Comparison of ENCODE assay signal across 15 cellular contexts in the genomic region with DNA sequence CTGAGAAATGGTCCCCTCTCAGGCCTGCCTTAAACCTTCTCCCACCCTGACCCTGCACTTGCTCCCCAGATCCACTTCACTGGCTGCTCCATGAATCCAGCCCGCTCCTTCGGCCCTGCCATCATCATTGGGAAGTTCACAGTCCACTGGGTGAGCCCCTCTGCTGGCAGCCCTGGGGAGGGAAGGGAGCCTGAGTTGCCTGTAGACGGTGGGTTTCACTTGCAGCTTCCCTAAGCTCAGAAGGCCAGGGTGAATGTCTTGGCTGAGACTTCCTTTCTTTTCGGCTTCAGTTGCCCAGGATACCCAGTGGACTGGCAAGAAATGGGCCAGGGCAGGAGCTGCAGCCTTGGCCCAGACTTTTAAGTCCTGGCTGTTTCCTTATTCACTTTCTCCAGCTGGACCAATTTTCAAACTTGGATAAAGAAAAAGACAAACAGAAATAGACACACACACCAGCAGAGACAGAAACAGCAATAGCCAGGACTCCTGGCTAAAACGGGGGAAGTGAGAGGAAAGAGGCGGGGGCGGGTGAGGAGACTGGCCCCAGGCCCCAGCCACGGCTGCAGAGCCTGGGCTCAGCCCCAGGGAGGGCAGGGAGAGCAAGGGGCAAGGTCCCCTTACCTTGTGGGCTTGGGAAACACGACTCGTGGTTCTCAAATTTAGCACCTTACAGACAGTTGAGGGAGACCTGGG. TPM values are rescaled to one million over a fixed set of nuclear protein-coding genes. Genes with fewer than 3 reads are reported as not detected.
A peak's percentile ranks its signal among the peaks of the same experiment; 100 is the strongest.
DNase-seq lines count a peak whose midpoint lies in the region; ATAC-seq and TF ChIP-seq lines count a peak whose summit lies in the region.
"Had no signal": no experiment of that assay in that cellular context is flagged by ENCODE, and none has a peak within 500 bp of the region (broad histone marks: within the 10 kb centered on the region; RNA-seq: fewer than 3 reads in every experiment).

No MANE protein-coding gene starts in this region.

- ATAC-seq in HG03159 (IDR thresholded peaks at IDR 0.05; ENCODE audit: unreplicated experiment), result no peak
- ATAC-seq: activated T-cell treated with anti-CD3 and anti-CD28 coated beads, Interleukin-2, amount 50 U/mL, for 4 hours; CD8-positive, alpha-beta T cell had no signal

- in situ Hi-C loops in transverse colon (cut with MboI; ENCODE audit: low pct_ligation_motif_present in 1 of 4, low pct_unique_long_range_greater_than_20kb in 1 of 4, low sequenced_read_pairs in 3 of 4), result loop anchor here in 3 of 4 donors (5.0 to 25.0 kb wide), 4 partner anchors 77 to 212 kb away; a partner anchor contains a TSS

- intact Hi-C loops in activated T-helper 1 cell treated with anti-CD3 and anti-CD28 coated beads, Interleukin-12 subunit alpha, Interleukin-12 subunit beta, Interleukin-2, Interleukin-4 antibody, amounts not matched to agents 30 ng/mL and 10 ng/mL and 1 ng/mL, durations not matched to agents 14 hours and 24 hours and 36 hours (cut with micrococcal nuclease), result no loop called here
- intact Hi-C loops in transverse colon (cut with DNase I; ENCODE audit: low total_unique reads), result no loop called here

- H3K9me3 ChIP-seq in fibroblast of lung (ENCODE audit: control insufficient read depth, insufficient read depth, low read depth, low read length), result no peaks in the 10 kb centered on the region
- no peaks in the 10 kb centered on the region for H3K9me3 ChIP-seq in muscle layer of colon (ENCODE audit: low read length)
- no peaks in the 10 kb centered on the region for H3K9me3 ChIP-seq in transverse colon
- H3K9me3 ChIP-seq: psoas muscle had no signal

- no peak overlapping the region for H3K4me3 ChIP-seq in fibroblast of lung (replicated peaks in 1 of 4; ENCODE audit: control extremely low read depth in 1 of 4, insufficient read depth in 1 of 4, low read depth in 3 of 4, low read length in 4 of 4)
- H3K4me3 ChIP-seq in muscle layer of colon (ENCODE audit: low read depth in 1 of 2, low read length in 2 of 2), result peak overlapping the region in 1 of 2 donors; percentile 12
- H3K4me3 ChIP-seq in transverse colon, result no peak overlapping the region
- H3K4me3 ChIP-seq: psoas muscle had no signal

- H3K27ac Mint-ChIP-seq in activated T-helper 1 cell treated with anti-CD3 and anti-CD28 coated beads, Interleukin-12 subunit alpha, Interleukin-12 subunit beta, Interleukin-2, Interleukin-4 antibody, amounts not matched to agents 30 ng/mL and 10 ng/mL and 1 ng/mL, durations not matched to agents 14 hours and 24 hours and 36 hours, result peak overlapping the region; percentile 10
- no peak overlapping the region for H3K27ac Mint-ChIP-seq in nephron progenitor cell
- H3K27ac Mint-ChIP-seq: CD8-positive, alpha-beta T cell had no signal

- H3K36me3 ChIP-seq in fibroblast of lung (ENCODE audit: control insufficient read depth, insufficient read depth, low read length) (no peaks in the 10 kb centered on the region), muscle layer of colon (ENCODE audit: insufficient read depth, low read length) (no peaks in the 10 kb centered on the region), transverse colon (no peaks in the 10 kb centered on the region)

- H3K4me1 Mint-ChIP-seq in activated T-helper 1 cell treated with anti-CD3 and anti-CD28 coated beads, Interleukin-12 subunit alpha, Interleukin-12 subunit beta, Interleukin-2, Interleukin-4 antibody, amounts not matched to agents 30 ng/mL and 10 ng/mL and 1 ng/mL, durations not matched to agents 14 hours and 24 hours and 36 hours (ENCODE audit: low read depth), result no peaks in the 10 kb centered on the region
- peaks cover 43% of the 10 kb centered on the region for H3K4me1 Mint-ChIP-seq in nephron progenitor cell

- H3K4me3 Mint-ChIP-seq in activated T-helper 1 cell treated with anti-CD3 and anti-CD28 coated beads, Interleukin-12 subunit alpha, Interleukin-12 subunit beta, Interleukin-2, Interleukin-4 antibody, amounts not matched to agents 30 ng/mL and 10 ng/mL and 1 ng/mL, durations not matched to agents 14 hours and 24 hours and 36 hours, result no peak overlapping the region
- H3K4me3 Mint-ChIP-seq in nephron progenitor cell, result no peak overlapping the region
- H3K4me3 Mint-ChIP-seq: activated T-cell treated with anti-CD3 and anti-CD28 coated beads, Interleukin-2, amount 50 U/mL, for 4 hours; CD8-positive, alpha-beta T cell had no signal

- H3K27me3 ChIP-seq in fibroblast of lung (ENCODE audit: control insufficient read depth, insufficient read depth, low read length) (peaks cover 17% of the 10 kb centered on the region), muscle layer of colon (ENCODE audit: control insufficient read depth in 1 of 2, insufficient read depth in 2 of 2, low read length in 2 of 2) (no peaks in the 10 kb centered on the region), transverse colon (peaks cover 2% of the 10 kb centered on the region)

- H3K27ac ChIP-seq in fibroblast of lung (ENCODE audit: insufficient read depth, low read length) (no peak overlapping the region), muscle layer of colon (ENCODE audit: low read depth, low read length) (peak overlapping the region; percentile 2), transverse colon (peak overlapping the region in 3 of 4 donors; percentile 32 to 68 (median 38))
- H3K27ac ChIP-seq: psoas muscle had no signal

- no peak for DNase-seq in activated T-helper 1 cell treated with anti-CD3 and anti-CD28 coated beads, Interleukin-12 subunit alpha, Interleukin-12 subunit beta, Interleukin-2, Interleukin-4 antibody, amounts not matched to agents 30 ng/mL and 10 ng/mL and 1 ng/mL, durations not matched to agents 14 hours and 24 hours and 36 hours (ENCODE audit: low spot score)
- no peak for DNase-seq in fibroblast of lung (ENCODE audit: low read depth in 2 of 2)
- DNase-seq in transverse colon, result no peak
- DNase-seq in nephron progenitor cell, result no peak
- DNase-seq in T-helper 2 cell, result no peak
- DNase-seq in NCI-H1048 (lab: John Stamatoyannopoulos, UW), result no peak
- DNase-seq: activated T-cell treated with anti-CD3 and anti-CD28 coated beads, Interleukin-2, amount 50 U/mL, for 4 hours; CD8-positive, alpha-beta T cell; stimulated activated CD4-positive, alpha-beta T cell treated with anti-CD3 and anti-CD28 coated beads, Interleukin-2, amount 100 ng/mL, for 48 hours had no signal

- H2AFZ ChIP-seq in fibroblast of lung (ENCODE audit: low read length), result peak overlapping the region; percentile 16

- H3K9me3 Mint-ChIP-seq in activated T-helper 1 cell treated with anti-CD3 and anti-CD28 coated beads, Interleukin-12 subunit alpha, Interleukin-12 subunit beta, Interleukin-2, Interleukin-4 antibody, amounts not matched to agents 30 ng/mL and 10 ng/mL and 1 ng/mL, durations not matched to agents 14 hours and 24 hours and 36 hours, result no peaks in the 10 kb centered on the region
- H3K9me3 Mint-ChIP-seq in nephron progenitor cell, result no peaks in the 10 kb centered on the region
- H3K9me3 Mint-ChIP-seq: activated T-cell treated with anti-CD3 and anti-CD28 coated beads, Interleukin-2, amount 50 U/mL, for 4 hours; CD8-positive, alpha-beta T cell had no signal

- no peaks in the 10 kb centered on the region for H4K20me1 ChIP-seq in fibroblast of lung (ENCODE audit: control insufficient read depth, extremely low read depth, insufficient read depth, low read length)

- TF ChIP-seq EP300 in transverse colon (IDR thresholded peaks at IDR 0.05; ENCODE audit: low read depth), result no peak

- 64% methylated on average over 10 of the region's 10 CpGs; no CpG with 5 or more reads in 1 of the 2 donors for WGBS in transverse colon (ENCODE audit: low coverage in 1 of 2), 2 donors

- no peak overlapping the region for H3K9ac ChIP-seq in fibroblast of lung (ENCODE audit: insufficient read depth, low read length)
- H3K9ac ChIP-seq in muscle layer of colon (ENCODE audit: low read length), result no peak overlapping the region

- H3K79me2 ChIP-seq in fibroblast of lung (ENCODE audit: control insufficient read depth, insufficient read depth, low read length), result no peaks in the 10 kb centered on the region

- TF ChIP-seq POLR2A in transverse colon (IDR thresholded peaks at IDR 0.05), result no peak

- no peaks in the 10 kb centered on the region for H3K36me3 Mint-ChIP-seq in activated T-helper 1 cell treated with anti-CD3 and anti-CD28 coated beads, Interleukin-12 subunit alpha, Interleukin-12 subunit beta, Interleukin-2, Interleukin-4 antibody, amounts not matched to agents 30 ng/mL and 10 ng/mL and 1 ng/mL, durations not matched to agents 14 hours and 24 hours and 36 hours (ENCODE audit: low read depth)
- H3K36me3 Mint-ChIP-seq in nephron progenitor cell (ENCODE audit: low read depth), result no peaks in the 10 kb centered on the region
- H3K36me3 Mint-ChIP-seq: CD8-positive, alpha-beta T cell had no signal

- no peak for TF ChIP-seq CTCF in fibroblast of lung (conservative IDR thresholded peaks at IDR 0.05 in 1 of 2, IDR thresholded peaks at IDR 0.05 in 1 of 2; ENCODE audit: low read depth in 1 of 2, low read length in 2 of 2)
- TF ChIP-seq CTCF in transverse colon (IDR thresholded peaks at IDR 0.05), result no peak
- TF ChIP-seq CTCF in nephron progenitor cell (IDR thresholded peaks at IDR 0.05), result no peak

- no peaks in the 10 kb centered on the region for H3K4me1 ChIP-seq in fibroblast of lung (ENCODE audit: control insufficient read depth, extremely low read depth, insufficient read depth, low read length)
- H3K4me1 ChIP-seq in muscle layer of colon (ENCODE audit: insufficient read depth, low read length), result peaks cover 24% of the 10 kb centered on the region
- H3K4me1 ChIP-seq in transverse colon, result peaks cover 0 to 14% (median 6%) of the 10 kb centered on the region in 4 donors
- H3K4me1 ChIP-seq: psoas muscle had no signal

- no peaks in the 10 kb centered on the region for H3K27me3 Mint-ChIP-seq in activated T-helper 1 cell treated with anti-CD3 and anti-CD28 coated beads, Interleukin-12 subunit alpha, Interleukin-12 subunit beta, Interleukin-2, Interleukin-4 antibody, amounts not matched to agents 30 ng/mL and 10 ng/mL and 1 ng/mL, durations not matched to agents 14 hours and 24 hours and 36 hours (ENCODE audit: insufficient read depth)
- H3K27me3 Mint-ChIP-seq in nephron progenitor cell (ENCODE audit: low read depth, poor library complexity), result peaks cover 4% of the 10 kb centered on the region

- peak overlapping the region; percentile 35 for H3K4me2 ChIP-seq in fibroblast of lung (ENCODE audit: extremely low read depth, insufficient read depth, low read length)

RNA-seq across cellular contexts. Expression of a gene that starts 2.1 kb away (rescaled TPM):
- not detected in 2 replicates for total RNA-seq in activated T-helper 1 cell treated with anti-CD3 and anti-CD28 coated beads, Interleukin-12 subunit alpha, Interleukin-12 subunit beta, Interleukin-2, Interleukin-4 antibody, amounts not matched to agents 30 ng/mL and 10 ng/mL and 1 ng/mL, durations not matched to agents 14 hours and 24 hours and 36 hours
- total RNA-seq in fibroblast of lung (under 0.01 and 0.17 TPM in 2 replicates), transverse colon (under 1 TPM in 1 of 4 donors, not detected in 3; 0.41 TPM)
- polyA plus RNA-seq in fibroblast of lung, result 0.06 TPM in 1 of 2 replicates, not detected in the other
- polyA plus RNA-seq in fibroblast of lung (2012), result 0.06 TPM in 1 of 2 replicates, not detected in the other
- not detected in 2 replicates for polyA minus RNA-seq in fibroblast of lung (ENCODE audit: low replicate concordance)
- total RNA-seq: activated T-cell treated with anti-CD3 and anti-CD28 coated beads, Interleukin-2, amount 50 U/mL, for 4 hours; CD8-positive, alpha-beta T cell; dermis microvascular lymphatic vessel endothelial cell; mononuclear cell; psoas muscle; ureter had no signal

RNA-seq across cellular contexts. Expression of a gene that starts 13.2 kb away (rescaled TPM):
- not detected in 2 replicates for total RNA-seq in activated T-helper 1 cell treated with anti-CD3 and anti-CD28 coated beads, Interleukin-12 subunit alpha, Interleukin-12 subunit beta, Interleukin-2, Interleukin-4 antibody, amounts not matched to agents 30 ng/mL and 10 ng/mL and 1 ng/mL, durations not matched to agents 14 hours and 24 hours and 36 hours
- total RNA-seq in fibroblast of lung (under 0.01 TPM in 1 of 2 replicates, not detected in the other), transverse colon (not detected)
- polyA plus RNA-seq in fibroblast of lung, result not detected in 2 replicates
- not detected in 2 replicates for polyA plus RNA-seq in fibroblast of lung (2012)
- polyA minus RNA-seq in fibroblast of lung (ENCODE audit: low replicate concordance), result not detected in 2 replicates
- total RNA-seq: activated T-cell treated with anti-CD3 and anti-CD28 coated beads, Interleukin-2, amount 50 U/mL, for 4 hours; CD8-positive, alpha-beta T cell; mononuclear cell; psoas muscle had no signal

RNA-seq across cellular contexts. Expression of a gene that starts 24.3 kb away (rescaled TPM):
- total RNA-seq in activated T-helper 1 cell treated with anti-CD3 and anti-CD28 coated beads, Interleukin-12 subunit alpha, Interleukin-12 subunit beta, Interleukin-2, Interleukin-4 antibody, amounts not matched to agents 30 ng/mL and 10 ng/mL and 1 ng/mL, durations not matched to agents 14 hours and 24 hours and 36 hours, result not detected in 2 replicates
- not detected in 2 replicates for total RNA-seq in fibroblast of lung
- polyA plus RNA-seq in fibroblast of lung, result not detected in 2 replicates
- not detected in 2 replicates for polyA plus RNA-seq in fibroblast of lung (2012)
- not detected in 2 replicates for polyA minus RNA-seq in fibroblast of lung (ENCODE audit: low replicate concordance)
- total RNA-seq in transverse colon, result not detected
- total RNA-seq: activated T-cell treated with anti-CD3 and anti-CD28 coated beads, Interleukin-2, amount 50 U/mL, for 4 hours; CD8-positive, alpha-beta T cell; dermis microvascular lymphatic vessel endothelial cell; mononuclear cell; psoas muscle had no signal
- polyA plus RNA-seq: psoas muscle had no signal

RNA-seq across cellular contexts. Expression of a gene that starts 50.5 kb away (rescaled TPM):
- total RNA-seq in activated T-helper 1 cell treated with anti-CD3 and anti-CD28 coated beads, Interleukin-12 subunit alpha, Interleukin-12 subunit beta, Interleukin-2, Interleukin-4 antibody, amounts not matched to agents 30 ng/mL and 10 ng/mL and 1 ng/mL, durations not matched to agents 14 hours and 24 hours and 36 hours, result 68.1 and 71.2 TPM in 2 replicates
- total RNA-seq in fibroblast of lung, result 15.2 and 38.1 TPM in 2 replicates
- polyA plus RNA-seq in fibroblast of lung, result 22.9 and 73.4 TPM in 2 replicates
- polyA plus RNA-seq in fibroblast of lung (2012), result 25.0 and 77.1 TPM in 2 replicates
- 7.4 and 96.5 TPM in 2 replicates for polyA minus RNA-seq in fibroblast of lung (ENCODE audit: low replicate concordance)
- 10 to 100 TPM in 2 of 4 donors, 1 to 10 TPM in 2; 5.0 to 13.4 (median 9.3) TPM for total RNA-seq in transverse colon
